In the genomic region with DNA sequence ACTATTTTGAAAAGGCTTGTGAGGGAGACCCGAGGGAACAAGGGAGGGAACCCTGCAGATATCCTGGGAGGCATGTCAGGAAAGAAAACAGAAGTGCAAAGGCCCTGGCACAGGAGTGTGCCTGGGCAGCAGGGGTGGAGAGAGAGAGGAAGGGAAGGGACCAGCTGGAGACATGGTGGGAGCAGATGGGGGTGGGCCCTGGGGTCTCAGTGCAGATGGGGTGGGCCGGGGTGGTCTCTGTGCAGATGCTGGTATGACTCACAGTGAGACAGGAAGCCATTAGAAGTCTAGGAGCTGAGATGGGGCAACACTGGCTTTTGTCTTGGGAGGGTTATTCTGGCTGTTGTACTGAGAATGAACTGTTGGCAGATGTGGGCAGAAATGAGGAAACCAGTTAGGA, we compare ENCODE assay signal across 9 cellular contexts.
"Had no signal": no experiment of that assay in that cellular context is flagged by ENCODE, and none has a peak within 500 bp of the region (broad histone marks: within the 10 kb centered on the region; RNA-seq: fewer than 3 reads in every experiment).

No MANE protein-coding gene starts in this region.

- H3K4me1 ChIP-seq: HAP-1 had no signal

- H3K9ac ChIP-seq: GM23248 had no signal

- H3K9me3 ChIP-seq: HAP-1 had no signal

- H3K27ac Mint-ChIP-seq: HFFc6, IgD-negative memory B cell had no signal

- H3K27ac ChIP-seq: GM23248, HL-60 had no signal

- H3K36me3 ChIP-seq: HAP-1 had no signal

- ATAC-seq: HCT116, HepG2 had no signal

- H3K4me3 ChIP-seq: GM23248, HAP-1 had no signal

- DNase-seq: GM23248, GOT3, H7, HFFc6 had no signal

- H3K4me3 Mint-ChIP-seq: HFFc6, IgD-negative memory B cell had no signal

- H2AFZ ChIP-seq: GM23248 had no signal
